Comparison of ENCODE assay signal across 1 cellular context in the genomic region with DNA sequence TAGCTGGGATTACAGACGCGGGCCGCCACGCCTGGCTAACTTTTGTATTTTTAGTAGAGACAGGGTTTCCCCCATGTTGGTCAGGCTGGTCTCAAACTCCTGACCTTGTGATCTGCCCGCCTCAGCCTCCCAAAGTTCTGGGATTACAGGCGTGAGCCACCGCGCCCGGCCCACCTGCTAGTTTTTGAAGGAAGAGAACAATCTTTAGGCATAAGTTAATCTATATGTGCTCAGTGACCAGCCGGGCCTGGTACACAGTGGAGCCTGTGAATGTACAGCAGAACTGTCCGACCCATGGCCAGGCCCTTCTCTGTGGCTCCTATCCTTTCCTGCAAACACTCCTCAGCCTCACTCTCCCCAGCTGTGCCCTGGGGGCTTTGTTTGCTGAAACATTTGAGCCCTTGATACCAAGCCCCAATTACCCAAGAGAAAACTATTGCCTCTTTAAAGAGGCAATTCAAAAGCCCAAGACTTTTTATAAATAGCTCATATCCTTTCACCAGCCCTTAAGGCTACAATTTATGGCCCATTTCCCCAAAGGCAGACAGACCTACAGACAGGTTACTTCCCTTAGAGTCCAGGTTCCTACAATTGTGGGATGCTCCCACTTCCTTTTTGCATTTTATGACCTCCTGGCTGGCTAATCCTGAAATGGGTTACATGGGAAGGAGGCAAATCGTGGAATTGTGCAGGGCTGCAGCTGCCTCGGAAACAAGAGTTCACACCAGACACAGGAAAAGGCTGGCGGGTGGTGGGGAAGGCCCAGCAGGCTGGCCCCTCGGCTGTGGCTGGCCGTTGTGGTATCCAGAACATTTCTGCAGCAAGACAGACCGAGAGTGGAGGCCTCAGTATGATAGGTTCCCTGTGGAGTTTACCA.
TF ChIP-seq lines count a peak whose summit lies in the region.

No MANE protein-coding gene starts in this region.

TF ChIP-seq in SK-N-SH, 30 proteins besides CTCF, POLR2A, EP300 and RAD21 (continued from another document):
- no peak for TF ChIP-seq NRF1 (IDR thresholded peaks at IDR 0.05; ENCODE audit: low read depth, low read length)
- TF ChIP-seq USF2 (IDR thresholded peaks at IDR 0.05; ENCODE audit: borderline replicate concordance, low read depth, low read length) = no peak
- TF ChIP-seq FOXJ3 (CRISPR knock-in tag; IDR thresholded peaks at IDR 0.05) = no peak
- TF ChIP-seq RCOR1 (IDR thresholded peaks at IDR 0.05; ENCODE audit: low read length) = no peak
- no peak for TF ChIP-seq CHD2 (IDR thresholded peaks at IDR 0.05; ENCODE audit: low read length, partially characterized antibody)
- TF ChIP-seq FOSL2 (IDR thresholded peaks at IDR 0.05; ENCODE audit: borderline replicate concordance, low read depth) = no peak
- TF ChIP-seq, protein P1, sequence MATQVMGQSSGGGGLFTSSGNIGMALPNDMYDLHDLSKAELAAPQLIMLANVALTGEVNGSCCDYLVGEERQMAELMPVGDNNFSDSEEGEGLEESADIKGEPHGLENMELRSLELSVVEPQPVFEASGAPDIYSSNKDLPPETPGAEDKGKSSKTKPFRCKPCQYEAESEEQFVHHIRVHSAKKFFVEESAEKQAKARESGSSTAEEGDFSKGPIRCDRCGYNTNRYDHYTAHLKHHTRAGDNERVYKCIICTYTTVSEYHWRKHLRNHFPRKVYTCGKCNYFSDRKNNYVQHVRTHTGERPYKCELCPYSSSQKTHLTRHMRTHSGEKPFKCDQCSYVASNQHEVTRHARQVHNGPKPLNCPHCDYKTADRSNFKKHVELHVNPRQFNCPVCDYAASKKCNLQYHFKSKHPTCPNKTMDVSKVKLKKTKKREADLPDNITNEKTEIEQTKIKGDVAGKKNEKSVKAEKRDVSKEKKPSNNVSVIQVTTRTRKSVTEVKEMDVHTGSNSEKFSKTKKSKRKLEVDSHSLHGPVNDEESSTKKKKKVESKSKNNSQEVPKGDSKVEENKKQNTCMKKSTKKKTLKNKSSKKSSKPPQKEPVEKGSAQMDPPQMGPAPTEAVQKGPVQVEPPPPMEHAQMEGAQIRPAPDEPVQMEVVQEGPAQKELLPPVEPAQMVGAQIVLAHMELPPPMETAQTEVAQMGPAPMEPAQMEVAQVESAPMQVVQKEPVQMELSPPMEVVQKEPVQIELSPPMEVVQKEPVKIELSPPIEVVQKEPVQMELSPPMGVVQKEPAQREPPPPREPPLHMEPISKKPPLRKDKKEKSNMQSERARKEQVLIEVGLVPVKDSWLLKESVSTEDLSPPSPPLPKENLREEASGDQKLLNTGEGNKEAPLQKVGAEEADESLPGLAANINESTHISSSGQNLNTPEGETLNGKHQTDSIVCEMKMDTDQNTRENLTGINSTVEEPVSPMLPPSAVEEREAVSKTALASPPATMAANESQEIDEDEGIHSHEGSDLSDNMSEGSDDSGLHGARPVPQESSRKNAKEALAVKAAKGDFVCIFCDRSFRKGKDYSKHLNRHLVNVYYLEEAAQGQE (IDR thresholded peaks at IDR 0.05; ENCODE audit: low read depth, low read length) = no peak
- no peak for TF ChIP-seq GATA2 (CRISPR knock-in tag; IDR thresholded peaks at IDR 0.05)
- TF ChIP-seq TEAD4 (IDR thresholded peaks at IDR 0.05; ENCODE audit: borderline replicate concordance, insufficient read depth) = no peak
